ENCODE assay signal across 21 cellular contexts in the genomic region with DNA sequence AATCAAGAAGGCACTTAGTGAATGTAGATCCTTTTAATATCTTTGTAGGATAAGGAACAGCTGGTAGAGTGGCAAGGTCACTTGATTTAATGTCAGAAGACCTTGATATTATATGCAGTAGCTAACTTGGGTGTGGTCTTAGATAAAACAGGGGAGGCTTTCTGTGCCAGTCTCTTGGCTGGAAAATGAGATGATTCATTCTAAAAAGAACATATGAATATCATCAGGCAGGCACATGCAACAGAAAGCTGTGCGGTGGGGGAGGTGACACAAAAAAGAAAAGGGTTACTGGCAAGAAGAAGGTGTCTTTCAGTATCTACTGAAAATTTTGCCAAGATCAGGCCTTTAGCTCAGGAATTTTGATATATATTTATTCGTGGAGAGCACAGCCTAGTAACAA.
DNase-seq lines count a peak whose midpoint lies in the region; ATAC-seq and TF ChIP-seq lines count a peak whose summit lies in the region.
"Had no signal": no experiment of that assay in that cellular context is flagged by ENCODE, and none has a peak within 500 bp of the region (broad histone marks: within the 10 kb centered on the region; RNA-seq: fewer than 3 reads in every experiment).

No MANE protein-coding gene starts in this region.

- no peaks in the 10 kb centered on the region for H3K36me3 ChIP-seq in adrenal gland (replicated peaks in 1 of 2)

- no peak overlapping the region for H3K4me3 Mint-ChIP-seq in activated CD4-positive, alpha-beta memory T cell treated with anti-CD3 and anti-CD28 coated beads for 36 hours
- H3K4me3 Mint-ChIP-seq in activated CD4-positive, alpha-beta memory T cell treated with anti-CD3 and anti-CD28 coated beads, Interleukin-2, amount 10 ng/mL, durations not matched to agents 7 days and 5 days, result no peak overlapping the region
- H3K4me3 Mint-ChIP-seq: B cell, CD14-positive monocyte had no signal

- H3K27ac Mint-ChIP-seq in activated CD4-positive, alpha-beta memory T cell treated with anti-CD3 and anti-CD28 coated beads for 36 hours, result no peak overlapping the region
- H3K27ac Mint-ChIP-seq in activated CD4-positive, alpha-beta memory T cell treated with anti-CD3 and anti-CD28 coated beads, Interleukin-2, amount 10 ng/mL, durations not matched to agents 7 days and 5 days, result no peak overlapping the region
- H3K27ac Mint-ChIP-seq: B cell, CD14-positive monocyte had no signal

- H3K4me1 ChIP-seq in adrenal gland (replicated peaks in 1 of 2), result no peaks in the 10 kb centered on the region
- H3K4me1 ChIP-seq: A549 had no signal

- peaks cover 1% of the 10 kb centered on the region for H3K36me3 Mint-ChIP-seq in activated CD4-positive, alpha-beta memory T cell treated with anti-CD3 and anti-CD28 coated beads for 36 hours
- no peaks in the 10 kb centered on the region for H3K36me3 Mint-ChIP-seq in activated CD4-positive, alpha-beta memory T cell treated with anti-CD3 and anti-CD28 coated beads, Interleukin-2, amount 10 ng/mL, durations not matched to agents 7 days and 5 days (ENCODE audit: low read depth)
- H3K36me3 Mint-ChIP-seq: CD14-positive monocyte had no signal

- no peaks in the 10 kb centered on the region for H3K27me3 ChIP-seq in adrenal gland

- TF ChIP-seq POLR2A in adrenal gland (IDR thresholded peaks at IDR 0.05), result no peak

- intact Hi-C loops in activated CD4-positive, alpha-beta memory T cell treated with anti-CD3 and anti-CD28 coated beads for 36 hours (cut with micrococcal nuclease), result loop anchor here (2.0 kb wide), 2 partner anchors 110 to 256 kb away; no protein-coding TSS in a partner anchor
- intact Hi-C loops in adrenal gland (cut with DNase I), result no loop called here

- H3K27ac ChIP-seq in caudate nucleus (ENCODE audit: low read depth, low read length) (no peak overlapping the region), adrenal gland (no peak overlapping the region)
- H3K27ac ChIP-seq: A549 had no signal

- POLR2A ChIA-PET in activated CD4-positive, alpha-beta memory T cell treated with anti-CD3 and anti-CD28 coated beads for 36 hours (lab: Charles Lee), result interaction anchor here (1.1 kb wide), 1 partner anchor 114 kb away, joined by 3 read pairs; no protein-coding TSS in a partner anchor
- POLR2A ChIA-PET in activated CD4-positive, alpha-beta memory T cell treated with anti-CD3 and anti-CD28 coated beads, Interleukin-2, amount 10 ng/mL, durations not matched to agents 7 days and 5 days (lab: Charles Lee), result no interaction called here

- TF ChIP-seq CTCF in epithelial cell of esophagus (IDR thresholded peaks at IDR 0.05; ENCODE audit: insufficient read depth, low read depth, low read length, missing control alignments), result no peak
- TF ChIP-seq CTCF in adrenal gland (IDR thresholded peaks at IDR 0.05), result no peak

- peak; percentile 10 for DNase-seq in activated CD4-positive, alpha-beta memory T cell treated with anti-CD3 and anti-CD28 coated beads for 36 hours
- no peak for DNase-seq in activated CD4-positive, alpha-beta memory T cell treated with anti-CD3 and anti-CD28 coated beads, Interleukin-2, amount 10 ng/mL, durations not matched to agents 7 days and 5 days
- DNase-seq in HT1080 (ENCODE audit: low read depth), result peak; percentile 47
- DNase-seq in OCI-M1 (lab: John Stamatoyannopoulos, UW), result peak; percentile 52
- DNase-seq in epithelial cell of esophagus (ENCODE audit: low read depth), result peak; percentile 27
- no peak for DNase-seq in caudate nucleus (lab: John Stamatoyannopoulos, UW)
- DNase-seq in adrenal gland, result no peak
- DNase-seq: EL; H7; KBM-7; NCI-H1092; NCI-H1436; NCI-H1930; NCI-H510A treated with DMSO at 0.1 percent for 48 hours; NCI-H774; NK-92 treated with Interleukin-12 subunit alpha and Interleukin-12 subunit beta, amount 100 ng/mL, for 24 hours had no signal

- no peak for ATAC-seq in HG03432 (IDR thresholded peaks at IDR 0.05; ENCODE audit: unreplicated experiment)
- ATAC-seq: A549, Panc1 had no signal

- peaks cover 2% of the 10 kb centered on the region for H3K9me3 Mint-ChIP-seq in activated CD4-positive, alpha-beta memory T cell treated with anti-CD3 and anti-CD28 coated beads for 36 hours
- H3K9me3 Mint-ChIP-seq in activated CD4-positive, alpha-beta memory T cell treated with anti-CD3 and anti-CD28 coated beads, Interleukin-2, amount 10 ng/mL, durations not matched to agents 7 days and 5 days, result peaks cover 2% of the 10 kb centered on the region

- 48 to 62% (median 59%) methylated on average over 2 of the region's 2 CpGs for WGBS in adrenal gland, 4 donors

- H3K4me1 Mint-ChIP-seq in activated CD4-positive, alpha-beta memory T cell treated with anti-CD3 and anti-CD28 coated beads for 36 hours (ENCODE audit: low read depth), result peaks cover 2% of the 10 kb centered on the region
- no peaks in the 10 kb centered on the region for H3K4me1 Mint-ChIP-seq in activated CD4-positive, alpha-beta memory T cell treated with anti-CD3 and anti-CD28 coated beads, Interleukin-2, amount 10 ng/mL, durations not matched to agents 7 days and 5 days
- H3K4me1 Mint-ChIP-seq: B cell, CD14-positive monocyte had no signal

- H3K4me3 ChIP-seq in epithelial cell of esophagus (ENCODE audit: low read length) (no peak overlapping the region), adrenal gland (no peak overlapping the region)
- H3K4me3 ChIP-seq: A549 had no signal

- H3K27me3 Mint-ChIP-seq in activated CD4-positive, alpha-beta memory T cell treated with anti-CD3 and anti-CD28 coated beads for 36 hours, result no peaks in the 10 kb centered on the region
- no peaks in the 10 kb centered on the region for H3K27me3 Mint-ChIP-seq in activated CD4-positive, alpha-beta memory T cell treated with anti-CD3 and anti-CD28 coated beads, Interleukin-2, amount 10 ng/mL, durations not matched to agents 7 days and 5 days
- H3K27me3 Mint-ChIP-seq: B cell had no signal

- CTCF ChIA-PET in activated CD4-positive, alpha-beta memory T cell treated with anti-CD3 and anti-CD28 coated beads for 36 hours (lab: Charles Lee), result no interaction called here
- CTCF ChIA-PET in activated CD4-positive, alpha-beta memory T cell treated with anti-CD3 and anti-CD28 coated beads, Interleukin-2, amount 10 ng/mL, durations not matched to agents 7 days and 5 days (lab: Charles Lee), result no interaction called here

- no peaks in the 10 kb centered on the region for H3K9me3 ChIP-seq in adrenal gland (replicated peaks in 1 of 3)
- H3K9me3 ChIP-seq: A549 had no signal

Comparison
In these comparisons a context has a peak if more than half of its experiments do, and no peak if none do; other contexts are left out.
1. DNase-seq: peak in activated CD4-positive, alpha-beta memory T cell treated with anti-CD3 and anti-CD28 coated beads for 36 hours (single experiment), HT1080 (single experiment), OCI-M1 (single experiment) and epithelial cell of esophagus (single experiment); none in activated CD4-positive, alpha-beta memory T cell treated with anti-CD3 and anti-CD28 coated beads, Interleukin-2, amount 10 ng/mL, durations not matched to agents 7 days and 5 days (single experiment), caudate nucleus (0 of 61) and adrenal gland (0 of 7).